Comparison of ENCODE assay signal across 22 cellular contexts in the genomic region with DNA sequence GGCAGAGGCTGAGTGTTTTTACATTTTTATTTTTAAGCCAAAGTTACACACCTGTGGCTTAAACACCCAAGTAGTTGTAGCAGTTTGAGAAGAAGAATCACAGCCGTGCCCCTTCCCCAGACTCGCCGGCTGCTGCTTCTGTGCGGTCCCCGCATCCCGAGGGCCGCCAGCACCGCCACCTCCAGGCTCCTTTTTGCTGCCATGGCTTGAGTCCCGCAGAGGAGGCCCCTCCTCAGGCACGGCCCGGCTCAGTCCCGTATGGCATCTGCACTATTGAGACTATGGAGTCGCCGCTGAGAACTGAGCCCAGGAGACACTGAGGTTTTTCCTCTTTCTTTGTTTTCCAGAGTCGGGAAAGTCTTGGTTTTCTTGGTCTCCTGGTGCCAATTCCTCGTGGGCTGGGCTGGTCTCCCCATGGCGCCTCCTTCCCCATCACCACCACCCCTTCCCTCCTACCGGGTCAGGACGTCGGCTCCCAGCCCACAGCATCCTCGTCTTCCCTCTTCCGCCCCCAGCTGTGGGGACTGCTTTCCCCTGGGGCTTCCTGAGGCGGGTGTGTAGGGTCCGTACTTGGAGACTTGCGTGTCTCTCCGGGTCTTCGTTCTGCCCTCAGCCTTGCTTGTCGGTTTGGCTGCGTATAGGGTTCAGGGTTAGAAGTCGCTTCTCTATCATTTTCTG. TPM values are rescaled to one million over a fixed set of nuclear protein-coding genes. Genes with fewer than 3 reads are reported as not detected.
"Had no signal": no experiment of that assay in that cellular context is flagged by ENCODE, and none has a peak within 500 bp of the region (broad histone marks: within the 10 kb centered on the region; RNA-seq: fewer than 3 reads in every experiment).

No MANE protein-coding gene starts in this region.

- ATAC-seq: activated CD4-positive, alpha-beta T cell treated with anti-CD3 and anti-CD28 coated beads for 36 hours; activated T-helper 17 cell treated with anti-CD3 and anti-CD28 coated beads, Interleukin-2, amount 50 U/mL, for 72 hours had no signal

- FAIRE-seq: endometrium had no signal

- H3K27me3 Mint-ChIP-seq: activated CD4-positive, alpha-beta T cell treated with anti-CD3 and anti-CD28 coated beads for 36 hours; activated naive CD8-positive, alpha-beta T cell treated with anti-CD3 and anti-CD28 coated beads for 36 hours; activated T-cell treated with anti-CD3 and anti-CD28 coated beads, Interleukin-2, amount 50 U/mL, for 24 hours; activated T-helper 17 cell treated with anti-CD3 and anti-CD28 coated beads, Interleukin-2, amount 50 U/mL, for 72 hours; naive B cell; stimulated activated naive CD8-positive, alpha-beta T cell treated with anti-CD3 and anti-CD28 coated beads, Interleukin-15, Interleukin-2, amounts not matched to agents 100 ng/mL and 50 ng/mL, for 24 hours had no signal

- H3K4me3 Mint-ChIP-seq: activated CD4-positive, alpha-beta T cell treated with anti-CD3 and anti-CD28 coated beads for 36 hours; activated naive CD8-positive, alpha-beta T cell treated with anti-CD3 and anti-CD28 coated beads for 36 hours; activated T-cell treated with anti-CD3 and anti-CD28 coated beads, Interleukin-2, amount 50 U/mL, for 24 hours; activated T-helper 17 cell treated with anti-CD3 and anti-CD28 coated beads, Interleukin-2, amount 50 U/mL, for 72 hours; naive B cell; stimulated activated naive CD8-positive, alpha-beta T cell treated with anti-CD3 and anti-CD28 coated beads, Interleukin-15, Interleukin-2, amounts not matched to agents 100 ng/mL and 50 ng/mL, for 24 hours had no signal

- H3K9me3 Mint-ChIP-seq: activated naive CD8-positive, alpha-beta T cell treated with anti-CD3 and anti-CD28 coated beads for 36 hours; activated T-cell treated with anti-CD3 and anti-CD28 coated beads, Interleukin-2, amount 50 U/mL, for 24 hours; activated T-helper 17 cell treated with anti-CD3 and anti-CD28 coated beads, Interleukin-2, amount 50 U/mL, for 72 hours; naive B cell; stimulated activated naive CD8-positive, alpha-beta T cell treated with anti-CD3 and anti-CD28 coated beads, Interleukin-15, Interleukin-2, amounts not matched to agents 100 ng/mL and 50 ng/mL, for 24 hours had no signal

- H3K27ac Mint-ChIP-seq: activated CD4-positive, alpha-beta T cell treated with anti-CD3 and anti-CD28 coated beads for 36 hours; activated naive CD8-positive, alpha-beta T cell treated with anti-CD3 and anti-CD28 coated beads for 36 hours; activated T-cell treated with anti-CD3 and anti-CD28 coated beads, Interleukin-2, amount 50 U/mL, for 24 hours; activated T-helper 17 cell treated with anti-CD3 and anti-CD28 coated beads, Interleukin-2, amount 50 U/mL, for 72 hours; stimulated activated naive CD8-positive, alpha-beta T cell treated with anti-CD3 and anti-CD28 coated beads, Interleukin-15, Interleukin-2, amounts not matched to agents 100 ng/mL and 50 ng/mL, for 24 hours had no signal

- H3K9me3 ChIP-seq: prostate gland, thyroid gland had no signal

- DNase-seq: activated CD4-positive, alpha-beta T cell treated with anti-CD3 and anti-CD28 coated beads for 36 hours; activated CD4-positive, alpha-beta T cell treated with anti-CD3 and anti-CD28 coated beads, Interleukin-2, amount 50 U/mL, for 4 hours; activated CD8-positive, alpha-beta memory T cell treated with anti-CD3 and anti-CD28 coated beads for 24 hours; activated CD8-positive, alpha-beta memory T cell treated with anti-CD3 and anti-CD28 coated beads, Interleukin-2, amount 50 U/mL, for 4 hours; activated naive CD8-positive, alpha-beta T cell treated with anti-CD3 and anti-CD28 coated beads for 36 hours; activated T-cell treated with anti-CD3 and anti-CD28 coated beads, Interleukin-2, amount 50 U/mL, for 24 hours; amniotic stem cell; mesendoderm; naive B cell; occipital lobe; stimulated activated CD4-positive, alpha-beta T cell treated with anti-CD3 and anti-CD28 coated beads, Interleukin-1b, Interleukin-23, amount 100 ng/mL, for 48 hours; substantia nigra; T-helper 9 cell; thyroid gland had no signal

- H3K4me1 Mint-ChIP-seq: activated naive CD8-positive, alpha-beta T cell treated with anti-CD3 and anti-CD28 coated beads for 36 hours; activated T-helper 17 cell treated with anti-CD3 and anti-CD28 coated beads, Interleukin-2, amount 50 U/mL, for 72 hours had no signal

- H3K36me3 ChIP-seq: prostate gland had no signal

- H3K4me1 ChIP-seq: prostate gland, thyroid gland had no signal

- H3K27ac ChIP-seq: prostate gland, thyroid gland had no signal

- H3K4me3 ChIP-seq: prostate gland, thyroid gland had no signal

- H3K27me3 ChIP-seq: thyroid gland had no signal

RNA-seq across cellular contexts. Expression of gene CDH15, which starts 32.6 kb away (rescaled TPM):
- total RNA-seq: activated CD4-positive, alpha-beta T cell treated with anti-CD3 and anti-CD28 coated beads for 36 hours; activated naive CD8-positive, alpha-beta T cell treated with anti-CD3 and anti-CD28 coated beads for 36 hours; epithelial cell of proximal tubule; lower leg skin; T-helper 1 cell treated with Interleukin-12 subunit alpha and Interleukin-12 subunit beta and Interleukin-4 antibody, amounts not matched to agents 30 ng/mL and 1 ng/mL, for 36 hours; thyroid gland had no signal
- polyA plus RNA-seq: neural cell had no signal
